1 cellular context compared by ENCODE assay signal in the genomic region with DNA sequence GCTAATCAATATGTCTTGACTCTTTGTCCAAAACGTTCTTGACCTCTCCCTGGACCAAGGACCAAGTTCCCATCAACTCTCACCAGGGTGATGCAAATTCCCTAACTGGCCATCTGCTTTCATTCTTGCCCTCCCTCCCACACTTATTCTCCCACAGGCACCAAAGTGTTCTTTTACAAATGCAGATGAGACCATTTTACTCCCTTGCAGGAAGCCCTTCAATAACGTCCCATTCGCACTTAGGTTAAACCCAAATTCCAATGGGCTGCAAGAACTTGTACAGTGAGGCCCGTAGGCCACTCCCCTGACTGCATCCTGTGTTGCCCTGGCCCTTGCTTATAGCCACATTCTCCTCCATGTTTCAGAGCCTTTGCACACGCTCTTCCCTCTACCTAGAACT.
A peak's percentile ranks its signal among the peaks of the same experiment; 100 is the strongest.
TF ChIP-seq lines count a peak whose summit lies in the region.

No MANE protein-coding gene starts in this region.

TF ChIP-seq in WTC11, 78 proteins besides CTCF, POLR2A, EP300 and RAD21 (continued from another document):
- TF ChIP-seq ERG (CRISPR knock-in tag; IDR thresholded peaks at IDR 0.05) (no peak), SMAD4 (CRISPR knock-in tag; IDR thresholded peaks at IDR 0.05) (no peak), CBFB (CRISPR knock-in tag; IDR thresholded peaks at IDR 0.05; ENCODE audit: low read depth) (no peak), GABPB1 (CRISPR knock-in tag; IDR thresholded peaks at IDR 0.05) (no peak), NR2C2 (CRISPR knock-in tag; IDR thresholded peaks at IDR 0.05) (no peak), ESRRA (CRISPR knock-in tag; IDR thresholded peaks at IDR 0.05; ENCODE audit: borderline replicate concordance) (no peak), SMAD3 (CRISPR knock-in tag; IDR thresholded peaks at IDR 0.05; ENCODE audit: borderline replicate concordance) (no peak), ZNF396 (CRISPR knock-in tag; IDR thresholded peaks at IDR 0.05; ENCODE audit: borderline replicate concordance) (no peak), IRF1 (CRISPR knock-in tag; IDR thresholded peaks at IDR 0.05) (no peak), ZNF416 (CRISPR knock-in tag; IDR thresholded peaks at IDR 0.05) (no peak), TP53 (CRISPR knock-in tag; IDR thresholded peaks at IDR 0.05) (no peak), MXD4 (CRISPR knock-in tag; IDR thresholded peaks at IDR 0.05; ENCODE audit: borderline replicate concordance) (no peak), ZNF219 (CRISPR knock-in tag; IDR thresholded peaks at IDR 0.05; ENCODE audit: borderline replicate concordance) (no peak), GTF2I (CRISPR knock-in tag; conservative IDR thresholded peaks at IDR 0.05) (no peak), RORB (CRISPR knock-in tag; IDR thresholded peaks at IDR 0.05) (no peak)
- TF ChIP-seq, protein P1, sequence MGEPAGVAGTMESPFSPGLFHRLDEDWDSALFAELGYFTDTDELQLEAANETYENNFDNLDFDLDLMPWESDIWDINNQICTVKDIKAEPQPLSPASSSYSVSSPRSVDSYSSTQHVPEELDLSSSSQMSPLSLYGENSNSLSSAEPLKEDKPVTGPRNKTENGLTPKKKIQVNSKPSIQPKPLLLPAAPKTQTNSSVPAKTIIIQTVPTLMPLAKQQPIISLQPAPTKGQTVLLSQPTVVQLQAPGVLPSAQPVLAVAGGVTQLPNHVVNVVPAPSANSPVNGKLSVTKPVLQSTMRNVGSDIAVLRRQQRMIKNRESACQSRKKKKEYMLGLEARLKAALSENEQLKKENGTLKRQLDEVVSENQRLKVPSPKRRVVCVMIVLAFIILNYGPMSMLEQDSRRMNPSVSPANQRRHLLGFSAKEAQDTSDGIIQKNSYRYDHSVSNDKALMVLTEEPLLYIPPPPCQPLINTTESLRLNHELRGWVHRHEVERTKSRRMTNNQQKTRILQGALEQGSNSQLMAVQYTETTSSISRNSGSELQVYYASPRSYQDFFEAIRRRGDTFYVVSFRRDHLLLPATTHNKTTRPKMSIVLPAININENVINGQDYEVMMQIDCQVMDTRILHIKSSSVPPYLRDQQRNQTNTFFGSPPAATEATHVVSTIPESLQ (CRISPR knock-in tag; IDR thresholded peaks at IDR 0.05), result no peak
- TF ChIP-seq, protein P2, sequence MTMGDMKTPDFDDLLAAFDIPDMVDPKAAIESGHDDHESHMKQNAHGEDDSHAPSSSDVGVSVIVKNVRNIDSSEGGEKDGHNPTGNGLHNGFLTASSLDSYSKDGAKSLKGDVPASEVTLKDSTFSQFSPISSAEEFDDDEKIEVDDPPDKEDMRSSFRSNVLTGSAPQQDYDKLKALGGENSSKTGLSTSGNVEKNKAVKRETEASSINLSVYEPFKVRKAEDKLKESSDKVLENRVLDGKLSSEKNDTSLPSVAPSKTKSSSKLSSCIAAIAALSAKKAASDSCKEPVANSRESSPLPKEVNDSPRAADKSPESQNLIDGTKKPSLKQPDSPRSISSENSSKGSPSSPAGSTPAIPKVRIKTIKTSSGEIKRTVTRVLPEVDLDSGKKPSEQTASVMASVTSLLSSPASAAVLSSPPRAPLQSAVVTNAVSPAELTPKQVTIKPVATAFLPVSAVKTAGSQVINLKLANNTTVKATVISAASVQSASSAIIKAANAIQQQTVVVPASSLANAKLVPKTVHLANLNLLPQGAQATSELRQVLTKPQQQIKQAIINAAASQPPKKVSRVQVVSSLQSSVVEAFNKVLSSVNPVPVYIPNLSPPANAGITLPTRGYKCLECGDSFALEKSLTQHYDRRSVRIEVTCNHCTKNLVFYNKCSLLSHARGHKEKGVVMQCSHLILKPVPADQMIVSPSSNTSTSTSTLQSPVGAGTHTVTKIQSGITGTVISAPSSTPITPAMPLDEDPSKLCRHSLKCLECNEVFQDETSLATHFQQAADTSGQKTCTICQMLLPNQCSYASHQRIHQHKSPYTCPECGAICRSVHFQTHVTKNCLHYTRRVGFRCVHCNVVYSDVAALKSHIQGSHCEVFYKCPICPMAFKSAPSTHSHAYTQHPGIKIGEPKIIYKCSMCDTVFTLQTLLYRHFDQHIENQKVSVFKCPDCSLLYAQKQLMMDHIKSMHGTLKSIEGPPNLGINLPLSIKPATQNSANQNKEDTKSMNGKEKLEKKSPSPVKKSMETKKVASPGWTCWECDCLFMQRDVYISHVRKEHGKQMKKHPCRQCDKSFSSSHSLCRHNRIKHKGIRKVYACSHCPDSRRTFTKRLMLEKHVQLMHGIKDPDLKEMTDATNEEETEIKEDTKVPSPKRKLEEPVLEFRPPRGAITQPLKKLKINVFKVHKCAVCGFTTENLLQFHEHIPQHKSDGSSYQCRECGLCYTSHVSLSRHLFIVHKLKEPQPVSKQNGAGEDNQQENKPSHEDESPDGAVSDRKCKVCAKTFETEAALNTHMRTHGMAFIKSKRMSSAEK (CRISPR knock-in tag; IDR thresholded peaks at IDR 0.05; ENCODE audit: borderline replicate concordance), result peak; percentile 45; the same call in 1 of the 2 replicates
- TF ChIP-seq, protein P3, sequence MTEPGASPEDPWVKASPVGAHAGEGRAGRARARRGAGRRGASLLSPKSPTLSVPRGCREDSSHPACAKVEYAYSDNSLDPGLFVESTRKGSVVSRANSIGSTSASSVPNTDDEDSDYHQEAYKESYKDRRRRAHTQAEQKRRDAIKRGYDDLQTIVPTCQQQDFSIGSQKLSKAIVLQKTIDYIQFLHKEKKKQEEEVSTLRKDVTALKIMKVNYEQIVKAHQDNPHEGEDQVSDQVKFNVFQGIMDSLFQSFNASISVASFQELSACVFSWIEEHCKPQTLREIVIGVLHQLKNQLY (CRISPR knock-in tag; IDR thresholded peaks at IDR 0.05), result no peak
